8 cellular contexts compared by ENCODE assay signal in genomic region chr5:1108008-1108864, GRCh38. TPM values are rescaled to one million over a fixed set of nuclear protein-coding genes. Genes with fewer than 3 reads are reported as not detected.
A peak's percentile ranks its signal among the peaks of the same experiment; 100 is the strongest.
DNase-seq lines count a peak whose midpoint lies in the region; ATAC-seq and TF ChIP-seq lines count a peak whose summit lies in the region.

No MANE protein-coding gene starts in this region.

- no peak for TF ChIP-seq EP300 in tibial nerve (IDR thresholded peaks at IDR 0.05)

- TF ChIP-seq POLR2A in right lobe of liver (IDR thresholded peaks at IDR 0.05) (peak; percentile 48), tibial nerve (IDR thresholded peaks at IDR 0.05) (no peak)

- ATAC-seq in right lobe of liver = peak; percentile 1 to 26 (median 6)
- no peak for ATAC-seq in esophagus mucosa

- intact Hi-C loops in right lobe of liver (cut with DNase I) = no loop called here

- peaks cover 65% of the 10 kb centered on the region for H3K4me1 Mint-ChIP-seq in activated naive CD4-positive, alpha-beta T cell treated with anti-CD3 and anti-CD28 coated beads, Interleukin-2, amount 50 U/mL, for 24 hours
- H3K4me1 Mint-ChIP-seq in activated naive CD8-positive, alpha-beta T cell treated with anti-CD3 and anti-CD28 coated beads for 36 hours = peaks cover 58% of the 10 kb centered on the region

- WGBS in right lobe of liver (ENCODE audit: insufficient coverage, low coverage, low lambda C conversion rate, missing lambda C conversion rate) = 11% methylated on average over 15 of the region's 39 CpGs
- WGBS in tibial nerve, 2 donors = 82% methylated on average over 34 to 39 of the region's 39 CpGs

- peaks cover 0 to 60% (median 28%) of the 10 kb centered on the region in 4 donors for H3K4me1 ChIP-seq in right lobe of liver
- peaks cover 0 to 64% (median 25%) of the 10 kb centered on the region in 4 donors for H3K4me1 ChIP-seq in tibial nerve

- no peak for TF ChIP-seq CTCF in right lobe of liver (IDR thresholded peaks at IDR 0.05)
- no peak for TF ChIP-seq CTCF in tibial nerve (IDR thresholded peaks at IDR 0.05)
- no peak for TF ChIP-seq CTCF in GM13977 (IDR thresholded peaks at IDR 0.05; ENCODE audit: extremely low read depth, insufficient read depth, missing control alignments)

- H3K9me3 ChIP-seq in right lobe of liver = no peaks in the 10 kb centered on the region
- H3K9me3 ChIP-seq in tibial nerve = no peaks in the 10 kb centered on the region

- H3K27me3 ChIP-seq in right lobe of liver (no peaks in the 10 kb centered on the region), tibial nerve (no peaks in the 10 kb centered on the region)

- H3K27ac ChIP-seq in right lobe of liver = peak overlapping the region; percentile 95 to 99 (median 99)
- H3K27ac ChIP-seq in tibial nerve = peak overlapping the region in 3 of 4 donors; percentile 16 to 89 (median 19)

- H3K36me3 ChIP-seq in right lobe of liver = no peaks in the 10 kb centered on the region
- no peaks in the 10 kb centered on the region for H3K36me3 ChIP-seq in tibial nerve

- peak overlapping the region; percentile 85 to 98 (median 91) for H3K4me3 ChIP-seq in right lobe of liver
- H3K4me3 ChIP-seq in tibial nerve = peak overlapping the region in 1 of 4 donors; percentile 18

- H3K27ac Mint-ChIP-seq in activated naive CD4-positive, alpha-beta T cell treated with anti-CD3 and anti-CD28 coated beads, Interleukin-2, amount 50 U/mL, for 24 hours = no peak overlapping the region
- H3K27ac Mint-ChIP-seq in activated naive CD8-positive, alpha-beta T cell treated with anti-CD3 and anti-CD28 coated beads for 36 hours = peak overlapping the region; percentile 80

- no peaks in the 10 kb centered on the region for H3K9me3 Mint-ChIP-seq in activated naive CD4-positive, alpha-beta T cell treated with anti-CD3 and anti-CD28 coated beads, Interleukin-2, amount 50 U/mL, for 24 hours
- H3K9me3 Mint-ChIP-seq in activated naive CD8-positive, alpha-beta T cell treated with anti-CD3 and anti-CD28 coated beads for 36 hours = no peaks in the 10 kb centered on the region

- in situ Hi-C loops in GM13977 (cut with MboI; ENCODE audit: low pct_unique_long_range_greater_than_20kb, low sequenced_read_pairs, unreplicated experiment) = loop anchor here (25.0 kb wide), 1 partner anchor 171 kb away; no protein-coding TSS in a partner anchor

- H3K27me3 Mint-ChIP-seq in activated naive CD4-positive, alpha-beta T cell treated with anti-CD3 and anti-CD28 coated beads, Interleukin-2, amount 50 U/mL, for 24 hours = no peaks in the 10 kb centered on the region
- H3K27me3 Mint-ChIP-seq in activated naive CD8-positive, alpha-beta T cell treated with anti-CD3 and anti-CD28 coated beads for 36 hours = no peaks in the 10 kb centered on the region

- no peaks in the 10 kb centered on the region for H3K36me3 Mint-ChIP-seq in activated naive CD4-positive, alpha-beta T cell treated with anti-CD3 and anti-CD28 coated beads, Interleukin-2, amount 50 U/mL, for 24 hours
- H3K36me3 Mint-ChIP-seq in activated naive CD8-positive, alpha-beta T cell treated with anti-CD3 and anti-CD28 coated beads for 36 hours = peaks cover 3% of the 10 kb centered on the region

- DNase-seq in activated naive CD4-positive, alpha-beta T cell treated with Interleukin-2 at 50 U/mL for 16 hours = no peak
- DNase-seq in activated naive CD8-positive, alpha-beta T cell treated with anti-CD3 and anti-CD28 coated beads for 36 hours = no peak
- DNase-seq in right lobe of liver (peak; percentile 65 to 85 (median 84)), tibial nerve (ENCODE audit: low spot score in 2 of 2) (no peak), NCI-H128 (lab: John Stamatoyannopoulos, UW; ENCODE audit: unreplicated experiment) (no peak), GM13977 (ENCODE audit: low spot score) (no peak)

- peak overlapping the region; percentile 4 for H3K4me3 Mint-ChIP-seq in activated naive CD4-positive, alpha-beta T cell treated with anti-CD3 and anti-CD28 coated beads, Interleukin-2, amount 50 U/mL, for 24 hours
- peak overlapping the region; percentile 34 for H3K4me3 Mint-ChIP-seq in activated naive CD8-positive, alpha-beta T cell treated with anti-CD3 and anti-CD28 coated beads for 36 hours

RNA-seq across cellular contexts. Expression of gene SLC12A7, which starts 3.6 kb away (rescaled TPM):
- 10 to 100 TPM; 14.0 to 14.6 TPM for total RNA-seq in activated naive CD8-positive, alpha-beta T cell treated with anti-CD3 and anti-CD28 coated beads for 36 hours
- total RNA-seq in right lobe of liver (10 to 100 TPM; 38.9 to 65.2 (median 53.3) TPM), tibial nerve (10 to 100 TPM; 11.4 to 39.3 (median 18.8) TPM), esophagus mucosa (3.0 TPM)

Comparison
In these comparisons a context has a peak if more than half of its experiments do, and no peak if none do; other contexts are left out.
1. DNase-seq: peak in right lobe of liver (3 of 3); none in activated naive CD4-positive, alpha-beta T cell treated with Interleukin-2 at 50 U/mL for 16 hours (single experiment), activated naive CD8-positive, alpha-beta T cell treated with anti-CD3 and anti-CD28 coated beads for 36 hours (single experiment), tibial nerve (0 of 2), NCI-H128 (single experiment) and GM13977 (single experiment).